16 cellular contexts compared by ENCODE assay signal in the genomic region with DNA sequence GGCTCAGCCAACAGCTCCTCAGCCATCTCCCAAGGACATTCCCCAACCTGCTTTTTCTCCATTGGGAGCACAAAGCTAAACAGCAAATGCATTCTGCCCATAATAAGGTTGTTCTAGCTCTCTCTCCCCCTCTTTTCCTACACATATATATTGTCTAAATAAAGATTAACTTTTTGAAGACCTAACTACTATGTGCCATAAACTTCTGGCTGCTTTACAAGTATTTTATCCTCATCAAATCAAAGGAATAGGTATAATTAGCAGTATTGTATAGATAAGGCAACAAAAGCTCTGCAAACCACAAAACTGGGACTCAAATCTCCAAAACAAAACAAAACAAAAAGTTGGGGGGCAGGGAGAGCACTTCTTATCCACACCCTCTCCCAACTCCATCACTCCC.
"Had no signal": no experiment of that assay in that cellular context is flagged by ENCODE, and none has a peak within 500 bp of the region (broad histone marks: within the 10 kb centered on the region; RNA-seq: fewer than 3 reads in every experiment).

No MANE protein-coding gene starts in this region.

- H3K27ac Mint-ChIP-seq: activated CD8-positive, alpha-beta T cell treated with anti-CD3 and anti-CD28 coated beads for 36 hours; stimulated activated naive B cell treated with anti-CD40 and anti-IgM and Interleukin-4, amounts not matched to agents 10 μg/mL and 1 μg/mL and 100 μg/mL, for 72 hours; WTC11 had no signal

- H3K27ac ChIP-seq: foreskin keratinocyte had no signal

- H3K27me3 Mint-ChIP-seq: activated CD8-positive, alpha-beta T cell treated with anti-CD3 and anti-CD28 coated beads for 36 hours had no signal

- H3K36me3 Mint-ChIP-seq: stimulated activated naive B cell treated with anti-CD40 and anti-IgM and Interleukin-4, amounts not matched to agents 10 μg/mL and 1 μg/mL and 100 μg/mL, for 72 hours; WTC11 had no signal

- H3K27me3 ChIP-seq: foreskin keratinocyte, heart left ventricle had no signal

- DNase-seq: activated CD4-positive, alpha-beta T cell treated with anti-CD3 and anti-CD28 coated beads for 4 hours; activated CD8-positive, alpha-beta T cell treated with anti-CD3 and anti-CD28 coated beads for 36 hours; activated effector memory CD4-positive, alpha-beta T cell treated with anti-CD3 and anti-CD28 coated beads, Interleukin-2, amount 50 U/mL, for 16 hours; activated T-cell treated with anti-CD3 and anti-CD28 coated beads, Interleukin-2, amount 50 U/mL, for 4 hours; amniotic stem cell; caudate nucleus; foreskin keratinocyte; heart left ventricle; mammary epithelial cell; naive thymus-derived CD4-positive, alpha-beta T cell; stimulated activated CD4-positive, alpha-beta T cell treated with anti-CD3 and anti-CD28 coated beads, Interleukin-2, amount 100 ng/mL, for 48 hours; stimulated activated naive B cell treated with anti-CD40 and anti-IgM and Interleukin-4, amounts not matched to agents 10 μg/mL and 1 μg/mL and 100 μg/mL, for 72 hours; trophoblast cell had no signal

- H3K4me3 Mint-ChIP-seq: activated CD8-positive, alpha-beta T cell treated with anti-CD3 and anti-CD28 coated beads for 36 hours; activated T-cell treated with anti-CD3 and anti-CD28 coated beads, Interleukin-2, amount 50 U/mL, for 4 hours; naive thymus-derived CD4-positive, alpha-beta T cell; stimulated activated naive B cell treated with anti-CD40 and anti-IgM and Interleukin-4, amounts not matched to agents 10 μg/mL and 1 μg/mL and 100 μg/mL, for 72 hours; WTC11 had no signal

- H3K4me1 Mint-ChIP-seq: stimulated activated naive B cell treated with anti-CD40 and anti-IgM and Interleukin-4, amounts not matched to agents 10 μg/mL and 1 μg/mL and 100 μg/mL, for 72 hours had no signal

- H3K4me3 ChIP-seq: coronary artery, heart left ventricle had no signal

- ATAC-seq: activated CD8-positive, alpha-beta T cell treated with anti-CD3 and anti-CD28 coated beads for 36 hours; activated naive CD4-positive, alpha-beta T cell treated with anti-CD3 and anti-CD28 coated beads, Interleukin-2, amount 50 U/mL, for 72 hours; activated T-cell treated with anti-CD3 and anti-CD28 coated beads, Interleukin-2, amount 50 U/mL, for 4 hours; foreskin keratinocyte; heart left ventricle; naive thymus-derived CD4-positive, alpha-beta T cell; stimulated activated naive B cell treated with anti-CD40 and anti-IgM and Interleukin-4, amounts not matched to agents 10 μg/mL and 1 μg/mL and 100 μg/mL, for 72 hours; WTC11 had no signal

- H3K9me3 Mint-ChIP-seq: activated T-cell treated with anti-CD3 and anti-CD28 coated beads, Interleukin-2, amount 50 U/mL, for 4 hours; stimulated activated naive B cell treated with anti-CD40 and anti-IgM and Interleukin-4, amounts not matched to agents 10 μg/mL and 1 μg/mL and 100 μg/mL, for 72 hours; WTC11 had no signal
